In genomic region chr13:44435142-44435982, GRCh38 we compare ENCODE assay signal across 8 cellular contexts.
DNase-seq lines count a peak whose midpoint lies in the region; ATAC-seq and FAIRE-seq lines count a peak whose summit lies in the region.

No MANE protein-coding gene starts in this region.

- H3K27me3 ChIP-seq in small intestine (ENCODE audit: control insufficient read depth in 2 of 2, insufficient read depth in 2 of 2, low read length in 2 of 2), result no peaks in the 10 kb centered on the region

- FAIRE-seq in small intestine (lab: Jason Lieb, UNC), result no peak

- H3K4me3 ChIP-seq in small intestine (ENCODE audit: low read depth in 1 of 2, low read length in 2 of 2), result peak overlapping the region; percentile 49 to 70

- H3K36me3 ChIP-seq in small intestine (ENCODE audit: control insufficient read depth in 2 of 2, insufficient read depth in 2 of 2, low read length in 2 of 2), result no peaks in the 10 kb centered on the region

- H3K4me1 ChIP-seq in small intestine (ENCODE audit: control insufficient read depth in 2 of 2, insufficient read depth in 1 of 2, low read depth in 1 of 2, low read length in 1 of 2), result peaks cover 0 to 1% of the 10 kb centered on the region in 2 donors

- ATAC-seq in GM18519 (IDR thresholded peaks at IDR 0.05; ENCODE audit: low FRiP score, unreplicated experiment), result peak; percentile 34
- ATAC-seq in HG03354 (IDR thresholded peaks at IDR 0.05; ENCODE audit: poor library complexity, severe bottlenecking, unreplicated experiment), result peak; percentile 70
- ATAC-seq in GM21526 (IDR thresholded peaks at IDR 0.05; ENCODE audit: low FRiP score, unreplicated experiment), result no peak

- DNase-seq in NCI-H510A (lab: John Stamatoyannopoulos, UW) (peak; percentile 70), cerebellar nuclear complex (lab: John Stamatoyannopoulos, UW) (peak; percentile 88 to 93), inferior parietal cortex (ENCODE audit: extremely low spot score) (peak; percentile 94), small intestine (peak; percentile 99)
- peak; percentile 77 for DNase-seq in activated CD4-positive, alpha-beta T cell treated with anti-CD3 and anti-CD28 coated beads for 1 hour

- WGBS in small intestine, 3 donors, result 1 to 2% (median 1%) methylated on average over 53 to 54 of the region's 54 CpGs

- H3K27ac ChIP-seq in small intestine (ENCODE audit: low read depth in 1 of 2, low read length in 1 of 2), result peak overlapping the region; percentile 97 to 98

- no peaks in the 10 kb centered on the region for H3K9me3 ChIP-seq in small intestine (ENCODE audit: control insufficient read depth, low read depth)
